16 cellular contexts compared by ENCODE assay signal in the genomic region with DNA sequence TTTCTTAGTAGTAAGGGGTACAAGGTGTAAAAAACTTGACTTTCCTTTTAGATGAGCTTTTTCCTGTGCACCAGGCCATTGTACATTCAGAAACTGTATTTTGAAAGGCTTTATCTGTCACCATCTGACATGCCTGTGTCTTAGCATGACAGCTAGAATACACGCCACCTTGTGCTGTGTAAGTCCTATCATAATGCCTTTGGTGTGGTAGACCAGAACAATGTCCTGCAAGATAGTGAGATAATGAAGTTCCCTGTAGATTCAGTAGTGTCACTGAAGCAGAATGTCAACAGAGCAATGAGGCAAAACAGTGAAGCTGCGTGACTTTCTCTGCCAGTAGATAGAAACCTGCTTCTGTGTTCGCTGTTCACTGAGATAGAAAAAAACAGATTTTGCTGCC.
"Had no signal": no experiment of that assay in that cellular context is flagged by ENCODE, and none has a peak within 500 bp of the region (broad histone marks: within the 10 kb centered on the region; RNA-seq: fewer than 3 reads in every experiment).

No MANE protein-coding gene starts in this region.

- H3K27ac Mint-ChIP-seq: activated naive CD8-positive, alpha-beta T cell had no signal

- DNase-seq: activated CD4-positive, alpha-beta T cell treated with anti-CD3 and anti-CD28 coated beads for 4 hours; activated gamma-delta T cell; activated T-cell treated with anti-CD3 and anti-CD28 coated beads, Interleukin-2, amount 50 U/mL, for 4 hours; aorta; heart left ventricle; islet precursor cell; left lung; ovary; stimulated activated CD4-positive, alpha-beta T cell treated with anti-CD3 and anti-CD28 coated beads, Interleukin-4, amount 100 ng/mL, for 1 hour; stimulated activated CD8-positive, alpha-beta memory T cell treated with anti-CD3 and anti-CD28 coated beads, Interleukin-4, amount 100 ng/mL, for 48 hours; T1000; tibial artery had no signal

- H3K27me3 Mint-ChIP-seq: activated naive CD8-positive, alpha-beta T cell had no signal

- FAIRE-seq: endothelial cell of umbilical vein, frontal cortex had no signal

- H3K4me3 ChIP-seq: breast epithelium, heart left ventricle, left lung, ovary, tibial artery had no signal

- H3K27me3 ChIP-seq: breast epithelium, heart left ventricle, left lung, ovary, tibial artery had no signal

- H3K9me3 Mint-ChIP-seq: activated T-cell treated with anti-CD3 and anti-CD28 coated beads, Interleukin-2, amount 50 U/mL, for 4 hours had no signal

- ATAC-seq: heart left ventricle, left lung had no signal

- H3K4me3 Mint-ChIP-seq: activated naive CD8-positive, alpha-beta T cell; activated T-cell treated with anti-CD3 and anti-CD28 coated beads, Interleukin-2, amount 50 U/mL, for 4 hours had no signal

- H3K36me3 ChIP-seq: breast epithelium, heart left ventricle, left lung, ovary, tibial artery had no signal
